Comparison of ENCODE assay signal across 1 cellular context in genomic region chr20:51469578-51470520, GRCh38.
TF ChIP-seq lines count a peak whose summit lies in the region.

No MANE protein-coding gene starts in this region.

TF ChIP-seq in H1, 55 proteins besides CTCF, POLR2A, EP300 and RAD21 (continued from another document):
- no peak for TF ChIP-seq CHD7 (IDR thresholded peaks at IDR 0.05; ENCODE audit: insufficient replicate concordance, low read length)
